21 cellular contexts compared by ENCODE assay signal in genomic region chr22:22887621-22888503, GRCh38. TPM values are rescaled to one million over a fixed set of nuclear protein-coding genes. Genes with fewer than 3 reads are reported as not detected.
DNase-seq lines count a peak whose midpoint lies in the region; ATAC-seq, FAIRE-seq and TF ChIP-seq lines count a peak whose summit lies in the region.
"Had no signal": no experiment of that assay in that cellular context is flagged by ENCODE, and none has a peak within 500 bp of the region (broad histone marks: within the 10 kb centered on the region; RNA-seq: fewer than 3 reads in every experiment).

IGLL5 (plus strand) TSS chr22:22887816; CDS start chr22:22888054, 238 bp downstream.

- no peak within 1 kb of the TSS for H3K27ac Mint-ChIP-seq in endodermal cell
- peak within 1 kb of the TSS; percentile 79 for H3K27ac Mint-ChIP-seq in stimulated activated naive B cell treated with anti-CD40 and anti-IgM and Interleukin-4, amounts not matched to agents 10 μg/mL and 1 μg/mL and 100 μg/mL, for 72 hours

- no peaks in the 10 kb centered on the region for H3K36me3 ChIP-seq in endodermal cell (ENCODE audit: control insufficient read depth, insufficient read depth, low read length)
- H3K36me3 ChIP-seq: BE2C, right lobe of liver, thoracic aorta, WERI-Rb-1 had no signal

- TF ChIP-seq CTCF in endodermal cell (conservative IDR thresholded peaks at IDR 0.05) (no peak), foreskin fibroblast (IDR thresholded peaks at IDR 0.05; ENCODE audit: low read depth, low read length) (no peak)

- H3K4me1 ChIP-seq in endodermal cell (ENCODE audit: control insufficient read depth, insufficient read depth, low read length): no peaks in the 10 kb centered on the region
- H3K4me1 ChIP-seq: BE2C, right lobe of liver had no signal

- no peak within 1 kb of the TSS for H3K9ac ChIP-seq in endodermal cell (ENCODE audit: extremely low read depth, low read length, poor library complexity, severe bottlenecking)

- DNase-seq in GM12892 (ENCODE audit: insufficient read length) (no peak), NAMALWA (ENCODE audit: low spot score) (peak; percentile 36), endodermal cell (peak; percentile 25), superior temporal gyrus (ENCODE audit: extremely low spot score) (no peak), foreskin fibroblast (no peak)
- DNase-seq in stimulated activated naive B cell treated with anti-CD40 and anti-IgM and Interleukin-4, amounts not matched to agents 10 μg/mL and 1 μg/mL and 100 μg/mL, for 72 hours: no peak
- DNase-seq: activated naive CD4-positive, alpha-beta T cell treated with Interleukin-2 at 50 U/mL for 16 hours; BE2C; dorsolateral prefrontal cortex; NCI-H1436; NCI-H2227 treated with DMSO at 0.1 percent for 48 hours; nucleus accumbens; stimulated activated CD4-positive, alpha-beta T cell treated with anti-CD3 and anti-CD28 coated beads, Interleukin-2, amount 100 ng/mL, for 24 hours; T-helper 1 cell; WERI-Rb-1 had no signal

- H3K27me3 ChIP-seq in endodermal cell (ENCODE audit: control insufficient read depth, insufficient read depth, low read length, poor library complexity, severe bottlenecking): peaks cover 28% of the 10 kb centered on the region
- H3K27me3 ChIP-seq: right lobe of liver had no signal

- H3K9me3 ChIP-seq in endodermal cell (ENCODE audit: control insufficient read depth, low read length): no peaks in the 10 kb centered on the region
- H3K9me3 ChIP-seq: BE2C, right lobe of liver, thoracic aorta had no signal

- no peak within 1 kb of the TSS for H3K4me3 Mint-ChIP-seq in endodermal cell
- H3K4me3 Mint-ChIP-seq in stimulated activated naive B cell treated with anti-CD40 and anti-IgM and Interleukin-4, amounts not matched to agents 10 μg/mL and 1 μg/mL and 100 μg/mL, for 72 hours: peak within 1 kb of the TSS; percentile 79 to 82

- 83 to 94% methylated on average over 8 to 15 of the region's 15 CpGs for WGBS in endodermal cell (ENCODE audit: insufficient coverage in 1 of 2, insufficient read length in 1 of 2), 2 experiments

- no peaks in the 10 kb centered on the region for H3K9me3 Mint-ChIP-seq in endodermal cell
- H3K9me3 Mint-ChIP-seq in stimulated activated naive B cell treated with anti-CD40 and anti-IgM and Interleukin-4, amounts not matched to agents 10 μg/mL and 1 μg/mL and 100 μg/mL, for 72 hours: no peaks in the 10 kb centered on the region

- H3K27ac ChIP-seq in endodermal cell (ENCODE audit: low read depth, low read length): no peak within 1 kb of the TSS
- H3K27ac ChIP-seq: dorsolateral prefrontal cortex, hepatocyte, right lobe of liver, thoracic aorta, WERI-Rb-1 had no signal

- peaks cover 57% of the 10 kb centered on the region for H3K27me3 Mint-ChIP-seq in endodermal cell (ENCODE audit: insufficient read depth)
- H3K27me3 Mint-ChIP-seq in stimulated activated naive B cell treated with anti-CD40 and anti-IgM and Interleukin-4, amounts not matched to agents 10 μg/mL and 1 μg/mL and 100 μg/mL, for 72 hours: peaks cover 0 to 8% of the 10 kb centered on the region in 2 donors

- no peak for ATAC-seq in stimulated activated naive B cell treated with anti-CD40 and anti-IgM and Interleukin-4, amounts not matched to agents 10 μg/mL and 1 μg/mL and 100 μg/mL, for 72 hours (replicated peaks)
- no peak for ATAC-seq in HG02870 (IDR thresholded peaks at IDR 0.05; ENCODE audit: unreplicated experiment)
- ATAC-seq: right lobe of liver, Right ventricle myocardium inferior had no signal

- H3K4me3 ChIP-seq in endodermal cell (ENCODE audit: low read length): no peak within 1 kb of the TSS
- no peak within 1 kb of the TSS for H3K4me3 ChIP-seq in foreskin fibroblast (ENCODE audit: low read depth in 1 of 2, low read length in 2 of 2)
- H3K4me3 ChIP-seq: dorsolateral prefrontal cortex, hepatocyte, right lobe of liver, thoracic aorta had no signal

- no peaks in the 10 kb centered on the region for H3K4me1 Mint-ChIP-seq in endodermal cell
- H3K4me1 Mint-ChIP-seq in stimulated activated naive B cell treated with anti-CD40 and anti-IgM and Interleukin-4, amounts not matched to agents 10 μg/mL and 1 μg/mL and 100 μg/mL, for 72 hours: peaks cover 64 to 79% of the 10 kb centered on the region in 2 donors

- peak; percentile 27 for FAIRE-seq in GM12892 (lab: Jason Lieb, UNC)

- no peaks in the 10 kb centered on the region for H3K36me3 Mint-ChIP-seq in endodermal cell (ENCODE audit: low read depth)
- peaks cover 0 to 7% of the 10 kb centered on the region in 2 donors for H3K36me3 Mint-ChIP-seq in stimulated activated naive B cell treated with anti-CD40 and anti-IgM and Interleukin-4, amounts not matched to agents 10 μg/mL and 1 μg/mL and 100 μg/mL, for 72 hours

- TF ChIP-seq POLR2A in GM12892 (IDR thresholded peaks at IDR 0.05; ENCODE audit: low read depth, low read length): 0 out of 2 replicates have a peak, but pooled peaks have one; percentile 22

RNA-seq across cellular contexts. Expression of gene IGLL5, which starts in this region (rescaled TPM):
- 20.3 TPM for polyA plus RNA-seq in GM12892 (2012; ENCODE audit: missing spikeins)
- not detected for total RNA-seq in endodermal cell
- polyA plus RNA-seq in endodermal cell (2013, experiment 1 of 2): not detected
- not detected for polyA plus RNA-seq in endodermal cell (2013, experiment 2 of 2)
- total RNA-seq: hepatocyte, kidney epithelial cell, Right ventricle myocardium inferior had no signal
- polyA plus RNA-seq: hepatocyte had no signal

Comparison
In these comparisons a context has a peak if more than half of its experiments do, and no peak if none do; other contexts are left out.
1. Peak in DNase-seq in endodermal cell; RNA of the gene not detected or under 1 TPM.